Comparison of ENCODE assay signal across 8 cellular contexts in genomic region chr4:152640058-152640921, GRCh38. TPM values are rescaled to one million over a fixed set of nuclear protein-coding genes. Genes with fewer than 3 reads are reported as not detected.
DNase-seq lines count a peak whose midpoint lies in the region; ATAC-seq and TF ChIP-seq lines count a peak whose summit lies in the region.

No MANE protein-coding gene starts in this region.

- TF ChIP-seq CTCF in DND-41 (IDR thresholded peaks at IDR 0.05; ENCODE audit: borderline replicate concordance, extremely low read depth, low read length, poor library complexity, severe bottlenecking): peak; percentile 67
- peak; percentile 49 for TF ChIP-seq CTCF in LNCAP (IDR thresholded peaks at IDR 0.05)
- TF ChIP-seq CTCF in transverse colon (IDR thresholded peaks at IDR 0.05): peak; percentile 63 to 72 (median 68)

- H3K4me1 ChIP-seq in DND-41 (ENCODE audit: insufficient read depth, low read length): no peaks in the 10 kb centered on the region
- H3K4me1 ChIP-seq in transverse colon: peaks cover 0 to 20% (median 7%) of the 10 kb centered on the region in 4 donors

- peaks cover 24% of the 10 kb centered on the region for H3K4me1 Mint-ChIP-seq in activated T-helper 17 cell treated with anti-CD3 and anti-CD28 coated beads, Interleukin-2, amount 50 U/mL, for 72 hours
- peaks cover 8 to 12% of the 10 kb centered on the region in 2 donors for H3K4me1 Mint-ChIP-seq in immature natural killer cell

- no peak overlapping the region for H3K4me3 Mint-ChIP-seq in activated T-helper 17 cell treated with anti-CD3 and anti-CD28 coated beads, Interleukin-2, amount 50 U/mL, for 72 hours
- no peak overlapping the region for H3K4me3 Mint-ChIP-seq in immature natural killer cell

- WGBS in transverse colon (ENCODE audit: low coverage in 1 of 2), 2 donors: 32 to 35% methylated on average over 7 to 8 of the region's 8 CpGs

- peak overlapping the region; percentile 12 for H3K27ac Mint-ChIP-seq in activated T-helper 17 cell treated with anti-CD3 and anti-CD28 coated beads, Interleukin-2, amount 50 U/mL, for 72 hours
- H3K27ac Mint-ChIP-seq in immature natural killer cell: no peak overlapping the region

- TF ChIP-seq POLR2A in transverse colon (IDR thresholded peaks at IDR 0.05): no peak

- intact Hi-C loops in transverse colon (cut with DNase I; ENCODE audit: low total_unique reads): no loop called here

- H3K27me3 Mint-ChIP-seq in activated T-helper 17 cell treated with anti-CD3 and anti-CD28 coated beads, Interleukin-2, amount 50 U/mL, for 72 hours: no peaks in the 10 kb centered on the region
- H3K27me3 Mint-ChIP-seq in immature natural killer cell (ENCODE audit: low read depth in 3 of 3): peaks cover 0 to 2% (median 1%) of the 10 kb centered on the region in 3 donors

- no peak for TF ChIP-seq EP300 in transverse colon (IDR thresholded peaks at IDR 0.05; ENCODE audit: low read depth)

- peaks cover 6% of the 10 kb centered on the region for H3K36me3 Mint-ChIP-seq in activated T-helper 17 cell treated with anti-CD3 and anti-CD28 coated beads, Interleukin-2, amount 50 U/mL, for 72 hours (ENCODE audit: low read depth)
- no peaks in the 10 kb centered on the region for H3K36me3 Mint-ChIP-seq in immature natural killer cell

- in situ Hi-C loops in transverse colon (cut with MboI; ENCODE audit: low pct_ligation_motif_present in 1 of 4, low pct_unique_long_range_greater_than_20kb in 1 of 4, low sequenced_read_pairs in 3 of 4): loop anchor here in 1 of 4 donors (25.0 kb wide), 1 partner anchor 153 kb away; no protein-coding TSS in a partner anchor

- H3K27ac ChIP-seq in DND-41 (ENCODE audit: low read length): no peak overlapping the region
- no peak overlapping the region for H3K27ac ChIP-seq in transverse colon

- H3K9ac ChIP-seq in DND-41 (ENCODE audit: low read depth, low read length): no peak overlapping the region

- H3K27me3 ChIP-seq in DND-41 (ENCODE audit: insufficient read depth, low read length, poor library complexity) (no peaks in the 10 kb centered on the region), transverse colon (no peaks in the 10 kb centered on the region)

- H3K9me3 ChIP-seq in DND-41 (ENCODE audit: insufficient read depth, low read length, severe bottlenecking) (no peaks in the 10 kb centered on the region), transverse colon (no peaks in the 10 kb centered on the region)

- no peak overlapping the region for H2AFZ ChIP-seq in DND-41 (ENCODE audit: low read depth, low read length)

- no peaks in the 10 kb centered on the region for H3K79me2 ChIP-seq in DND-41 (ENCODE audit: insufficient read depth, low read length)

- ATAC-seq in DND-41 (ENCODE audit: insufficient read depth, low read depth) (peak; percentile 71; the same call in 2 of the 3 replicates), GM21619 (IDR thresholded peaks at IDR 0.05; ENCODE audit: unreplicated experiment) (no peak), GM18907 (IDR thresholded peaks at IDR 0.05; ENCODE audit: unreplicated experiment) (no peak)
- ATAC-seq in activated T-helper 17 cell treated with anti-CD3 and anti-CD28 coated beads, Interleukin-2, amount 50 U/mL, for 72 hours (replicated peaks): no peak

- no peaks in the 10 kb centered on the region for H3K9me3 Mint-ChIP-seq in activated T-helper 17 cell treated with anti-CD3 and anti-CD28 coated beads, Interleukin-2, amount 50 U/mL, for 72 hours
- H3K9me3 Mint-ChIP-seq in immature natural killer cell: no peaks in the 10 kb centered on the region

- H3K36me3 ChIP-seq in DND-41 (ENCODE audit: insufficient read depth, low read length) (0 out of 2 replicates have a peak, but pooled peaks cover 3% of the 10 kb centered on the region), transverse colon (no peaks in the 10 kb centered on the region)

- no peak overlapping the region for H3K4me2 ChIP-seq in DND-41 (ENCODE audit: insufficient read depth, low read length)

- no peaks in the 10 kb centered on the region for H4K20me1 ChIP-seq in DND-41 (ENCODE audit: insufficient read depth, low read length)

- DNase-seq in DND-41: no peak
- peak; percentile 4 to 24 (median 19) for DNase-seq in immature natural killer cell
- no peak for DNase-seq in transverse colon
- DNase-seq in amniotic stem cell (lab: John Stamatoyannopoulos, UW): no peak

- H3K4me3 ChIP-seq in DND-41 (ENCODE audit: low read depth in 1 of 2, low read length in 2 of 2): no peak overlapping the region
- H3K4me3 ChIP-seq in transverse colon: no peak overlapping the region

RNA-seq across cellular contexts. Expression of gene TMEM154, which starts 39.5 kb away (rescaled TPM):
- 10 to 100 TPM in 1 of 2 donors, 1 to 10 TPM in 1; 8.6 to 18.0 TPM for total RNA-seq in activated T-helper 17 cell treated with anti-CD3 and anti-CD28 coated beads, Interleukin-2, amount 50 U/mL, for 72 hours
- polyA plus RNA-seq in immature natural killer cell: 1 to 10 TPM; 3.4 to 9.9 (median 5.0) TPM
- 1 to 10 TPM; 1.8 to 5.4 (median 3.9) TPM for total RNA-seq in transverse colon

Comparison
In these comparisons a context has a peak if more than half of its experiments do, and no peak if none do; other contexts are left out.
1. DNase-seq: peak in immature natural killer cell (3 of 3); none in DND-41 (single experiment), transverse colon (single experiment) and amniotic stem cell (single experiment).
2. Peak in every context shown above with its lines, with median percentiles within 50 percentile points of each other: CTCF ChIP-seq.